8 cellular contexts compared by ENCODE assay signal in the genomic region with DNA sequence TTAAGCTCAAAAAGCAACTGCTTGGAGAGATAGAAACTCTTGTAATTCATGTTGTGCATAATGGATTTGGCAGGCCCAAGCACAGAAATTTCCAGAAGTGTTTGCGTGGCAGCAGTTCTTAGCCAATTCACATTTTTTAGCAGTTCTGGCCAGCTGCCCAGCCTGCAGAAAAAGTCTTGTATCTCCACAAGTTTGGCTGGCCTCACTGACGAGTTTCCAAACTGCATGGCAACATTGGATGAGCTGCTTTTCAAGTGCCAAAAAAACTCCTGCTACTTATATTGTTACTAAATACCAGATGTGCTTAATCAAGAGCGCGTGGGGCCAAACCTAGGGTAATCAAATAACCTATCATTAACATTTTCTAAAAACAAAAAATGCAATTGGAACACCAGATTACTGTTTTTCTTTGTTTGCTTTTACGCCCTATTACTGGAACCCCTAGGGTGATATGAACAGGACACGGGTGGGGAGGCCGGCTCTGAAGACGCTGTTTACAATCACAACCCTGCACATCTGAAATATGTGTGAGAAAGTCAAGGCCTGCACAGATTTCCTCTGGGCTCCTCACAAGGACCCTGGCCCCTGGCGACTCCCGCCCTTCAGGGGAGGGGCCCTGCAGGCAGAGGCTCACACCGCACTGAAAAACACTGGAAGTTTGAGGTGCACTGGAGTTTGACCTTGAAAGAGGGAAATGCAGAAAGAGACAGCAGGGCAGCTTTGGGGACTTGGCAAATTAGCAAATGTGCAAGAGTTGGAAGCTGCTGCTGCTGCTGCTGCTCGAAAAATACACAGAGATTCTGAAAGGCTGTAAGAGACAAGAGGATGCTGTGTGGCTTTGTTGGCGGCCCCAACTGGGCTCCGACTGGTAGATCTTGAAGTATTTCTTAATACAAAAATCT. TPM values are rescaled to one million over a fixed set of nuclear protein-coding genes. Genes with fewer than 3 reads are reported as not detected.
DNase-seq lines count a peak whose midpoint lies in the region; ATAC-seq and TF ChIP-seq lines count a peak whose summit lies in the region.

No MANE protein-coding gene starts in this region.

- H3K9ac ChIP-seq in neural progenitor cell = no peak overlapping the region

- H3K4me2 ChIP-seq in neural progenitor cell = no peak overlapping the region

- no peak for TF ChIP-seq POLR2A in esophagus squamous epithelium (IDR thresholded peaks at IDR 0.05)

- peaks cover 87% of the 10 kb centered on the region for H3K4me1 Mint-ChIP-seq in neural progenitor cell

- no peaks in the 10 kb centered on the region for H3K36me3 Mint-ChIP-seq in neural progenitor cell

- intact Hi-C loops in esophagus squamous epithelium (cut with DNase I) = loop anchor here (5.0 kb wide), 1 partner anchor 188 kb away; no protein-coding TSS in a partner anchor

- H3K36me3 ChIP-seq in esophagus squamous epithelium (no peaks in the 10 kb centered on the region), neural progenitor cell (no peaks in the 10 kb centered on the region)

- DNase-seq in AG09319 (ENCODE audit: extremely low read depth, low read depth) (peak; percentile 100), NCI-H446 treated with DMSO at 0.1 percent for 48 hours (lab: John Stamatoyannopoulos, UW) (peak; percentile 95), esophagus squamous epithelium (lab: John Stamatoyannopoulos, UW) (no peak), neural progenitor cell (ENCODE audit: low spot score) (no peak)

- peaks cover 83 to 100% (median 94%) of the 10 kb centered on the region in 3 donors for H3K4me1 ChIP-seq in esophagus squamous epithelium
- H3K4me1 ChIP-seq in neural progenitor cell = peaks cover 40% of the 10 kb centered on the region

- H3K4me3 ChIP-seq in esophagus squamous epithelium = peak overlapping the region in 1 of 4 donors; percentile 20
- no peak overlapping the region for H3K4me3 ChIP-seq in neural progenitor cell

- WGBS in esophagus squamous epithelium, 2 donors = 21 to 43% methylated on average over 11 to 12 of the region's 14 CpGs

- no peak overlapping the region for H2AFZ ChIP-seq in neural progenitor cell (replicated peaks)

- H3K27ac ChIP-seq in esophagus squamous epithelium = peak overlapping the region; percentile 87 to 99 (median 97)
- H3K27ac ChIP-seq in neural progenitor cell = no peak overlapping the region

- peaks cover 15% of the 10 kb centered on the region for H3K27me3 Mint-ChIP-seq in neural progenitor cell (ENCODE audit: insufficient read depth, low read depth)

- H3K4me3 Mint-ChIP-seq in neural progenitor cell = peak overlapping the region; percentile 34

- TF ChIP-seq CTCF in AG09319 (IDR thresholded peaks at IDR 0.05; ENCODE audit: low read depth, low read length) (no peak), esophagus squamous epithelium (IDR thresholded peaks at IDR 0.05) (no peak), neural progenitor cell (IDR thresholded peaks at IDR 0.05) (no peak)

- no peaks in the 10 kb centered on the region for H3K9me3 ChIP-seq in esophagus squamous epithelium
- H3K9me3 ChIP-seq in neural progenitor cell (ENCODE audit: low read depth) = no peaks in the 10 kb centered on the region

- H3F3A ChIP-seq in neural progenitor cell (ENCODE audit: low read depth) = peaks cover 24% of the 10 kb centered on the region

- H3K27ac Mint-ChIP-seq in neural progenitor cell = peak overlapping the region; percentile 71

- no peaks in the 10 kb centered on the region for H3K79me2 ChIP-seq in neural progenitor cell (ENCODE audit: low read depth)

- peaks cover 6% of the 10 kb centered on the region for H4K20me1 ChIP-seq in neural progenitor cell (ENCODE audit: low read depth)

- ATAC-seq in GM18519 (IDR thresholded peaks at IDR 0.05; ENCODE audit: low FRiP score, unreplicated experiment) = no peak
- no peak for ATAC-seq in HG03139 (IDR thresholded peaks at IDR 0.05; ENCODE audit: unreplicated experiment)
- no peak for ATAC-seq in HG03354 (IDR thresholded peaks at IDR 0.05; ENCODE audit: poor library complexity, severe bottlenecking, unreplicated experiment)
- ATAC-seq in HG03439 (IDR thresholded peaks at IDR 0.05; ENCODE audit: unreplicated experiment) = no peak

- H3K9me3 Mint-ChIP-seq in neural progenitor cell = no peaks in the 10 kb centered on the region

- H3K27me3 ChIP-seq in esophagus squamous epithelium (no peaks in the 10 kb centered on the region), neural progenitor cell (no peaks in the 10 kb centered on the region)

RNA-seq across cellular contexts. Expression of a gene that starts 55.2 kb away (rescaled TPM):
- total RNA-seq in esophagus squamous epithelium (10 to 100 TPM; 13.2 to 39.2 (median 27.6) TPM), neural progenitor cell (ENCODE audit: low replicate concordance) (60.1 and 99.0 TPM in 2 replicates)

Comparison
In these comparisons a context has a peak if more than half of its experiments do, and no peak if none do; other contexts are left out.
1. DNase-seq: peak in AG09319 (single experiment) and NCI-H446 treated with DMSO at 0.1 percent for 48 hours (single experiment); none in esophagus squamous epithelium (single experiment) and neural progenitor cell (single experiment).